Comparison of ENCODE assay signal across 17 cellular contexts in genomic region chr12:88703790-88704189, GRCh38.
DNase-seq lines count a peak whose midpoint lies in the region; ATAC-seq and TF ChIP-seq lines count a peak whose summit lies in the region.
"Had no signal": no experiment of that assay in that cellular context is flagged by ENCODE, and none has a peak within 500 bp of the region (broad histone marks: within the 10 kb centered on the region; RNA-seq: fewer than 3 reads in every experiment).

No MANE protein-coding gene starts in this region.

- H3K9me2 ChIP-seq in GM23248 (ENCODE audit: insufficient read depth) = no peaks in the 10 kb centered on the region

- H3K27ac ChIP-seq in GM23248 (no peak overlapping the region), right atrium auricular region (no peak overlapping the region)
- H3K27ac ChIP-seq: HL-60, KMS-11, SJSA1 had no signal

- no peak overlapping the region for H3K4me2 ChIP-seq in GM23248 (ENCODE audit: unreplicated experiment)
- H3K4me2 ChIP-seq: KMS-11 had no signal

- no peak for ATAC-seq in activated T-cell treated with anti-CD3 and anti-CD28 coated beads, Interleukin-2, amount 50 U/mL, for 4 hours
- no peak for ATAC-seq in HG02840 (IDR thresholded peaks at IDR 0.05; ENCODE audit: low FRiP score, unreplicated experiment)
- ATAC-seq: T-cell had no signal

- H3K4me3 ChIP-seq in GM23248 = no peak overlapping the region
- H3K4me3 ChIP-seq in astrocyte of the spinal cord (ENCODE audit: low read depth, low read length) = no peak overlapping the region
- H3K4me3 ChIP-seq in right atrium auricular region = no peak overlapping the region
- H3K4me3 ChIP-seq: SJSA1 had no signal

- H3K9me3 Mint-ChIP-seq in activated T-cell treated with anti-CD3 and anti-CD28 coated beads, Interleukin-2, amount 50 U/mL, for 4 hours = peaks cover 24% of the 10 kb centered on the region

- H3K9ac ChIP-seq in GM23248 = no peak overlapping the region
- H3K9ac ChIP-seq: KMS-11 had no signal

- H3K79me2 ChIP-seq in GM23248 (ENCODE audit: insufficient read depth) = no peaks in the 10 kb centered on the region

- no peaks in the 10 kb centered on the region for H3K27me3 ChIP-seq in GM23248 (replicated peaks; ENCODE audit: insufficient read depth)
- no peaks in the 10 kb centered on the region for H3K27me3 ChIP-seq in right atrium auricular region
- H3K27me3 ChIP-seq: SJSA1 had no signal

- H3K9me3 ChIP-seq in GM23248 (ENCODE audit: low read depth) (no peaks in the 10 kb centered on the region), right atrium auricular region (peaks cover 5 to 24% of the 10 kb centered on the region in 2 donors)
- H3K9me3 ChIP-seq: SJSA1 had no signal

- H3F3A ChIP-seq in GM23248 (ENCODE audit: insufficient read depth) = no peaks in the 10 kb centered on the region

- H3K4me3 Mint-ChIP-seq in activated T-cell treated with anti-CD3 and anti-CD28 coated beads, Interleukin-2, amount 50 U/mL, for 4 hours = no peak overlapping the region
- H3K4me3 Mint-ChIP-seq: CD8-positive, alpha-beta memory T cell; T-cell had no signal

- no peaks in the 10 kb centered on the region for H3K36me3 Mint-ChIP-seq in activated T-cell treated with anti-CD3 and anti-CD28 coated beads, Interleukin-2, amount 50 U/mL, for 4 hours (ENCODE audit: insufficient read depth)
- H3K36me3 Mint-ChIP-seq: CD8-positive, alpha-beta memory T cell; T-cell had no signal

- no peaks in the 10 kb centered on the region for H3K27me3 Mint-ChIP-seq in activated T-cell treated with anti-CD3 and anti-CD28 coated beads, Interleukin-2, amount 50 U/mL, for 4 hours (ENCODE audit: low read depth)
- H3K27me3 Mint-ChIP-seq: CD8-positive, alpha-beta memory T cell; T-cell had no signal

- in situ Hi-C loops in GM23248 (cut with MboI) (no loop called here), astrocyte of the spinal cord (cut with HindIII; ENCODE audit: low sequenced_read_pairs) (no loop called here)

- H2AFZ ChIP-seq in GM23248 = no peak overlapping the region

- H3K4me1 ChIP-seq in GM23248 (ENCODE audit: insufficient read depth) = no peaks in the 10 kb centered on the region
- no peaks in the 10 kb centered on the region for H3K4me1 ChIP-seq in right atrium auricular region
- H3K4me1 ChIP-seq: SJSA1 had no signal

- DNase-seq in GM23248 (peak; percentile 10), LHCN-M2 (ENCODE audit: low read depth) (peak; percentile 13), astrocyte of the spinal cord (ENCODE audit: low read depth, low spot score) (peak; percentile 16), myocyte (ENCODE audit: low read depth) (peak; percentile 19), right atrium auricular region (ENCODE audit: low spot score) (no peak)
- DNase-seq in activated T-cell treated with anti-CD3 and anti-CD28 coated beads, Interleukin-2, amount 50 U/mL, for 4 hours = no peak
- DNase-seq: CD8-positive, alpha-beta memory T cell; DND-41; H7; NCI-H1930; NCI-H2171; NCI-H510A treated with DMSO at 0.1 percent for 48 hours; T-cell had no signal

- H3K36me3 ChIP-seq in GM23248 (ENCODE audit: low read depth) = no peaks in the 10 kb centered on the region
- H3K36me3 ChIP-seq in right atrium auricular region = no peaks in the 10 kb centered on the region
- H3K36me3 ChIP-seq: SJSA1 had no signal

- WGBS in GM23248 (ENCODE audit: low coverage in 1 of 2, low lambda C conversion rate in 2 of 2, missing lambda C conversion rate in 2 of 2), 2 experiments = 87 to 94% methylated on average over 3 of the region's 3 CpGs

- TF ChIP-seq CTCF in astrocyte of the spinal cord (IDR thresholded peaks at IDR 0.05; ENCODE audit: low read depth, low read length) = no peak
- no peak for TF ChIP-seq CTCF in right atrium auricular region (IDR thresholded peaks at IDR 0.05)

- H4K20me1 ChIP-seq in GM23248 (ENCODE audit: insufficient read depth) = no peaks in the 10 kb centered on the region

- H3K4me1 Mint-ChIP-seq in activated T-cell treated with anti-CD3 and anti-CD28 coated beads, Interleukin-2, amount 50 U/mL, for 4 hours (ENCODE audit: low read depth) = no peaks in the 10 kb centered on the region
- H3K4me1 Mint-ChIP-seq: CD8-positive, alpha-beta memory T cell; T-cell had no signal

Comparison
In these comparisons a context has a peak if more than half of its experiments do, and no peak if none do; other contexts are left out.
1. DNase-seq: peak in GM23248 (single experiment), LHCN-M2 (single experiment), astrocyte of the spinal cord (single experiment) and myocyte (single experiment); none in right atrium auricular region (single experiment) and activated T-cell treated with anti-CD3 and anti-CD28 coated beads, Interleukin-2, amount 50 U/mL, for 4 hours (single experiment).